Comparison of ENCODE assay signal across 9 cellular contexts in the genomic region with DNA sequence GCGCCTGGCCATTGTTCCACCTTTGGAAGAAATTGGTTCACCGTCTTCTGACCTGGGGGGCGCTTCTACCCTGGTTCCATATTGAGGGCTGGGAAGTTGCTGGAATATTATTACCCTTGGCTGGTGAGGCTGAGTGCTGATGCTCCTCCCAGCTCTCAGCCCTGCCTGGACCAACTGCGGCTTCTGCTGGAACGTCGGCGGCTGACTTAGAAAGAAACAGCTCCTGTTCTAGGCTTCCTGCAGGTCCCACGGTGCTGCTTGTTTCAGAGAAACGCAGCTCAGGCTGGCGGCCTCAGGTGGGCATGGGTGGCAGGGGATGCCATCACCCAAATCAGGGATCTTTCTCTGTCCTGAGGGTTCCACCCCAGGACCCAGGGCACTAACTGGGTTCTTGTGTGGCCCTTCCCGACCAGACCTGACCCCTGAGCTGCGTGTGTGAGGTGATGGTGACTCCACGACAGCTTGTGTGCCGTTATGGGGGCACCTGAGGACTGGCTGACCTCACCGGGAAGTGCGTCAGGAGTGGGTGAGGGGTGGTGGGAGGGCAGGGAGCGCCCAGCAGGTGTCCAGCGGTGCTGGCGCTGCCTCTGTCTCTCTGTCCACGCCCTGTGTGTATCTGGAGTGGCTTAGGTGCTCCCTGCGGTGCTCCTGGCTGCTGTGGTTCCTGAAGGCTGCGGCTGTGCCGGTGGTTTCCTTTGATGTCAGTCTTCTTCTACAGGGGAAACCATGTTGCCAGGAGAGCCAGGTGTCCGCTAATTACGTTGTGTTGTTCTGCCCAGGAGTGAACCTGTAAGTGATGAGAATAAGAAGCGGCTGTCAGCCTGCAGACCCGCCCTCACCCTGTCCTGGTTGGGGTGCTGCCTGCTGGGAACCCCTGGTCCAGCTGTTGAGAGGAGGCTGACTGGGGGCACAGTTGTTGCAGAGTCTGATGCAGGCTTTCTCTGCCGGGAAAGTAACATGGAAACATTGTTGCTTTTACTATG.
A peak's percentile ranks its signal among the peaks of the same experiment; 100 is the strongest.
DNase-seq lines count a peak whose midpoint lies in the region; ATAC-seq and TF ChIP-seq lines count a peak whose summit lies in the region.
"Had no signal": no experiment of that assay in that cellular context is flagged by ENCODE, and none has a peak within 500 bp of the region (broad histone marks: within the 10 kb centered on the region; RNA-seq: fewer than 3 reads in every experiment).

No MANE protein-coding gene starts in this region.

- TF ChIP-seq CTCF in DND-41 (IDR thresholded peaks at IDR 0.05; ENCODE audit: borderline replicate concordance, extremely low read depth, low read length, poor library complexity, severe bottlenecking): no peak

- no peaks in the 10 kb centered on the region for H3K9me3 ChIP-seq in DND-41 (ENCODE audit: insufficient read depth, low read length, severe bottlenecking)

- no peak overlapping the region for H3K4me3 ChIP-seq in DND-41 (ENCODE audit: low read depth in 1 of 2, low read length in 2 of 2)
- peak overlapping the region; percentile 12 for H3K4me3 ChIP-seq in rectal smooth muscle tissue (ENCODE audit: low read length)
- H3K4me3 ChIP-seq: smooth muscle cell had no signal

- H2AFZ ChIP-seq in DND-41 (ENCODE audit: low read depth, low read length): no peak overlapping the region

- no peak overlapping the region for H3K9ac ChIP-seq in DND-41 (ENCODE audit: low read depth, low read length)
- H3K9ac ChIP-seq in rectal smooth muscle tissue (ENCODE audit: low read length): no peak overlapping the region

- H3K36me3 ChIP-seq in DND-41 (ENCODE audit: insufficient read depth, low read length) (peaks cover 11% of the 10 kb centered on the region), rectal smooth muscle tissue (ENCODE audit: control insufficient read depth, insufficient read depth, low read length) (peaks cover 3% of the 10 kb centered on the region)

- peaks cover 96% of the 10 kb centered on the region for H4K20me1 ChIP-seq in DND-41 (ENCODE audit: insufficient read depth, low read length)

- H3K79me2 ChIP-seq in DND-41 (ENCODE audit: insufficient read depth, low read length): peaks cover 96% of the 10 kb centered on the region

- no peak overlapping the region for H3K4me2 ChIP-seq in DND-41 (ENCODE audit: insufficient read depth, low read length)
- H3K4me2 ChIP-seq: smooth muscle cell had no signal

- peak; percentile 51 for ATAC-seq in DND-41 (ENCODE audit: insufficient read depth, low read depth)
- ATAC-seq in GM19324 (IDR thresholded peaks at IDR 0.05; ENCODE audit: low FRiP score, unreplicated experiment): no peak

- H3K27me3 ChIP-seq in DND-41 (ENCODE audit: insufficient read depth, low read length, poor library complexity): no peaks in the 10 kb centered on the region
- H3K27me3 ChIP-seq in rectal smooth muscle tissue (ENCODE audit: control insufficient read depth, insufficient read depth, low read length): no peaks in the 10 kb centered on the region

- H3K27ac ChIP-seq in DND-41 (ENCODE audit: low read length) (no peak overlapping the region), cingulate gyrus (ENCODE audit: low read depth, low read length) (peak overlapping the region; percentile 10), rectal smooth muscle tissue (ENCODE audit: low read depth, low read length) (no peak overlapping the region)

- DNase-seq in DND-41 (peak; percentile 27), T follicular helper cell (ENCODE audit: low read depth) (peak; percentile 59), NCI-H82 (lab: John Stamatoyannopoulos, UW) (no peak), germinal center (ENCODE audit: low spot score) (no peak), OCI-M2 (lab: John Stamatoyannopoulos, UW; ENCODE audit: unreplicated experiment) (no peak)

- peaks cover 23% of the 10 kb centered on the region for H3K4me1 ChIP-seq in DND-41 (ENCODE audit: insufficient read depth, low read length)
- peaks cover 81% of the 10 kb centered on the region for H3K4me1 ChIP-seq in rectal smooth muscle tissue (ENCODE audit: control insufficient read depth, insufficient read depth, low read length)

Comparison
In these comparisons a context has a peak if more than half of its experiments do, and no peak if none do; other contexts are left out.
1. DNase-seq: peak in DND-41 (single experiment) and T follicular helper cell (single experiment); none in NCI-H82 (single experiment), germinal center (single experiment) and OCI-M2 (single experiment).